In the genomic region with DNA sequence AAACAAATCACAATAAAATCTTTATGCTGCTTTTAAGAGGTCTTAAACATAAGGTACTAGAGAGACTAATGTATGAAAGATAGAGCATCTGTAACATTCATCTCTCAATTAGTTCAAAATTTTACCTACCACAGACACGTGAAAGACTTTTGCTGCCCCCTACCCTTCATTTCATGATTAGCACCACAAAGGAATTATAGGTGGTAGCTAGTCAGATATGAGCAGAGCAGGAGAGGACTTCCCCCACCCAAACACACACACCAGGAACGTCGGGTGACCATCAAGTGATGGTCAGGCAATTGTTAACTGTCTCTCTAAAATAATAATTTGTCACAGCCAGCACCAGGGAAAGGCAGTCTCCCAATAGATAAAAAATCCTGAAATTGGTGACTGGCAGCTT, we compare ENCODE assay signal across 9 cellular contexts.
A peak's percentile ranks its signal among the peaks of the same experiment; 100 is the strongest.
DNase-seq lines count a peak whose midpoint lies in the region; ATAC-seq and TF ChIP-seq lines count a peak whose summit lies in the region.
"Had no signal": no experiment of that assay in that cellular context is flagged by ENCODE, and none has a peak within 500 bp of the region (broad histone marks: within the 10 kb centered on the region; RNA-seq: fewer than 3 reads in every experiment).

No MANE protein-coding gene starts in this region.

- ATAC-seq in HG03571 (IDR thresholded peaks at IDR 0.05; ENCODE audit: unreplicated experiment) = no peak
- no peak for ATAC-seq in HG02571 (IDR thresholded peaks at IDR 0.05; ENCODE audit: unreplicated experiment)
- ATAC-seq in activated CD8-positive, alpha-beta T cell treated with anti-CD3 and anti-CD28 coated beads for 36 hours = no peak

- CTCF ChIA-PET in activated CD8-positive, alpha-beta T cell treated with anti-CD3 and anti-CD28 coated beads for 36 hours (lab: Charles Lee) = no interaction called here

- POLR2A ChIA-PET in activated CD8-positive, alpha-beta T cell treated with anti-CD3 and anti-CD28 coated beads for 36 hours (lab: Charles Lee) = no interaction called here

- no peak overlapping the region for H3K4me3 ChIP-seq in Jurkat, Clone E6-1 (ENCODE audit: low read length)
- H3K4me3 ChIP-seq: lung had no signal

- no peaks in the 10 kb centered on the region for H3K36me3 Mint-ChIP-seq in activated CD8-positive, alpha-beta T cell treated with anti-CD3 and anti-CD28 coated beads for 36 hours (ENCODE audit: low read depth)

- no peak for TF ChIP-seq CTCF in activated CD8-positive, alpha-beta T cell treated with anti-CD3 and anti-CD28 coated beads for 36 hours (IDR thresholded peaks at IDR 0.05)

- H3K27me3 Mint-ChIP-seq in activated CD8-positive, alpha-beta T cell treated with anti-CD3 and anti-CD28 coated beads for 36 hours = no peaks in the 10 kb centered on the region

- H3K9me3 Mint-ChIP-seq in activated CD8-positive, alpha-beta T cell treated with anti-CD3 and anti-CD28 coated beads for 36 hours = peaks cover 28% of the 10 kb centered on the region

- H3K27ac Mint-ChIP-seq in activated CD8-positive, alpha-beta T cell treated with anti-CD3 and anti-CD28 coated beads for 36 hours = no peak overlapping the region

- intact Hi-C loops in activated CD8-positive, alpha-beta T cell treated with anti-CD3 and anti-CD28 coated beads for 36 hours (cut with micrococcal nuclease) = no loop called here

- no peaks in the 10 kb centered on the region for H3K4me1 Mint-ChIP-seq in activated CD8-positive, alpha-beta T cell treated with anti-CD3 and anti-CD28 coated beads for 36 hours (ENCODE audit: low read depth)

- DNase-seq in DMS153 treated with DMSO at 0.1 percent for 48 hours (lab: John Stamatoyannopoulos, UW; ENCODE audit: unreplicated experiment) (peak; percentile 19), RPMI8226 (peak; percentile 11), left kidney (ENCODE audit: low read depth, low spot score) (peak; percentile 61)
- peak; percentile 32 for DNase-seq in Jurkat, Clone E6-1 (ENCODE audit: low read depth, low spot score)
- DNase-seq in stimulated activated CD4-positive, alpha-beta T cell treated with anti-CD3 and anti-CD28 coated beads, Interleukin-12 subunit alpha, Interleukin-12 subunit beta, amount 100 ng/mL, for 4 hours = no peak
- no peak for DNase-seq in activated CD8-positive, alpha-beta T cell treated with anti-CD3 and anti-CD28 coated beads for 36 hours

- H3K4me3 Mint-ChIP-seq in activated CD8-positive, alpha-beta T cell treated with anti-CD3 and anti-CD28 coated beads for 36 hours = no peak overlapping the region

Comparison
In these comparisons a context has a peak if more than half of its experiments do, and no peak if none do; other contexts are left out.
1. DNase-seq: peak in DMS153 treated with DMSO at 0.1 percent for 48 hours (single experiment), Jurkat, Clone E6-1 (single experiment), RPMI8226 (single experiment) and left kidney (single experiment); none in stimulated activated CD4-positive, alpha-beta T cell treated with anti-CD3 and anti-CD28 coated beads, Interleukin-12 subunit alpha, Interleukin-12 subunit beta, amount 100 ng/mL, for 4 hours (single experiment) and activated CD8-positive, alpha-beta T cell treated with anti-CD3 and anti-CD28 coated beads for 36 hours (single experiment).